Comparison of ENCODE assay signal across 28 cellular contexts in genomic region chr2:8095978-8096377, GRCh38.
"Had no signal": no experiment of that assay in that cellular context is flagged by ENCODE, and none has a peak within 500 bp of the region (broad histone marks: within the 10 kb centered on the region; RNA-seq: fewer than 3 reads in every experiment).

No MANE protein-coding gene starts in this region.

- H3K36me3 ChIP-seq: brain microvascular endothelial cell, esophagus squamous epithelium, gastroesophageal sphincter had no signal

- ATAC-seq: effector memory CD8-positive, alpha-beta T cell; gastroesophageal sphincter had no signal

- H3K9me3 Mint-ChIP-seq: activated T-cell treated with anti-CD3 and anti-CD28 coated beads, Interleukin-2, amount 50 U/mL, for 24 hours; effector memory CD8-positive, alpha-beta T cell had no signal

- H3K4me3 ChIP-seq: esophagus squamous epithelium, gastroesophageal sphincter had no signal

- H3K36me3 Mint-ChIP-seq: activated naive CD8-positive, alpha-beta T cell had no signal

- H3K4me1 ChIP-seq: gastroesophageal sphincter had no signal

- H3K4me3 Mint-ChIP-seq: activated CD4-positive, alpha-beta memory T cell treated with anti-CD3 and anti-CD28 coated beads, Interleukin-2, amount 10 ng/mL, durations not matched to agents 7 days and 5 days; activated naive CD8-positive, alpha-beta T cell; activated T-cell treated with anti-CD3 and anti-CD28 coated beads, Interleukin-2, amount 50 U/mL, for 24 hours; activated T-cell treated with anti-CD3 and anti-CD28 coated beads, Interleukin-2, amount 50 U/mL, for 72 hours; effector memory CD8-positive, alpha-beta T cell had no signal

- H3K27ac ChIP-seq: brain microvascular endothelial cell, esophagus squamous epithelium, gastroesophageal sphincter had no signal

- DNase-seq: activated CD4-positive, alpha-beta memory T cell treated with anti-CD3 and anti-CD28 coated beads, Interleukin-2, amount 10 ng/mL, durations not matched to agents 7 days and 5 days; activated CD4-positive, alpha-beta T cell treated with anti-CD3 and anti-CD28 coated beads for 48 hours; activated CD4-positive, alpha-beta T cell treated with anti-CD3 and anti-CD28 coated beads, Interleukin-2, amount 50 U/mL, for 4 hours; activated CD4-positive, CD25-positive, alpha-beta regulatory T cell; activated CD4-positive, CD25-positive, alpha-beta regulatory T cell treated with anti-CD3 and anti-CD28 coated beads, Interleukin-2, amount 50 U/mL, for 72 hours; activated CD8-positive, alpha-beta memory T cell treated with anti-CD3 and anti-CD28 coated beads, Interleukin-2, amount 50 U/mL, for 48 hours; activated effector memory CD4-positive, alpha-beta T cell treated with Interleukin-2 at 50 U/mL for 16 hours; activated gamma-delta T cell treated with Interleukin-2 at 50 U/mL for 16 hours; activated naive CD4-positive, alpha-beta T cell treated with anti-CD3 and anti-CD28 coated beads, Interleukin-2, amount 50 U/mL, for 16 hours; activated naive CD4-positive, alpha-beta T cell treated with Interleukin-2 at 50 U/mL for 16 hours; activated T-cell treated with anti-CD3 and anti-CD28 coated beads for 4 hours; activated T-cell treated with anti-CD3 and anti-CD28 coated beads, Interleukin-2, amount 50 U/mL, for 24 hours; activated T-cell treated with anti-CD3 and anti-CD28 coated beads, Interleukin-2, amount 50 U/mL, for 72 hours; amniotic stem cell; anterior cingulate cortex; brain microvascular endothelial cell; caudate nucleus; cortex of kidney; dermis blood vessel endothelial cell; effector CD4-positive, alpha-beta T cell; effector memory CD8-positive, alpha-beta T cell; erythroblast; esophagus squamous epithelium; T-helper 2 cell had no signal

- H3K9me3 ChIP-seq: esophagus squamous epithelium, gastroesophageal sphincter had no signal

- H3K27ac Mint-ChIP-seq: activated CD4-positive, alpha-beta memory T cell treated with anti-CD3 and anti-CD28 coated beads, Interleukin-2, amount 10 ng/mL, durations not matched to agents 7 days and 5 days; activated naive CD8-positive, alpha-beta T cell; activated T-cell treated with anti-CD3 and anti-CD28 coated beads, Interleukin-2, amount 50 U/mL, for 24 hours; activated T-cell treated with anti-CD3 and anti-CD28 coated beads, Interleukin-2, amount 50 U/mL, for 72 hours; effector memory CD8-positive, alpha-beta T cell had no signal

- FAIRE-seq: astrocyte, colon had no signal

- H3K27me3 ChIP-seq: brain microvascular endothelial cell, esophagus squamous epithelium, gastroesophageal sphincter had no signal

- H3K27me3 Mint-ChIP-seq: activated CD4-positive, alpha-beta memory T cell treated with anti-CD3 and anti-CD28 coated beads, Interleukin-2, amount 10 ng/mL, durations not matched to agents 7 days and 5 days; activated naive CD8-positive, alpha-beta T cell; activated T-cell treated with anti-CD3 and anti-CD28 coated beads, Interleukin-2, amount 50 U/mL, for 24 hours; effector memory CD8-positive, alpha-beta T cell had no signal
